19 cellular contexts compared by ENCODE assay signal in the genomic region with DNA sequence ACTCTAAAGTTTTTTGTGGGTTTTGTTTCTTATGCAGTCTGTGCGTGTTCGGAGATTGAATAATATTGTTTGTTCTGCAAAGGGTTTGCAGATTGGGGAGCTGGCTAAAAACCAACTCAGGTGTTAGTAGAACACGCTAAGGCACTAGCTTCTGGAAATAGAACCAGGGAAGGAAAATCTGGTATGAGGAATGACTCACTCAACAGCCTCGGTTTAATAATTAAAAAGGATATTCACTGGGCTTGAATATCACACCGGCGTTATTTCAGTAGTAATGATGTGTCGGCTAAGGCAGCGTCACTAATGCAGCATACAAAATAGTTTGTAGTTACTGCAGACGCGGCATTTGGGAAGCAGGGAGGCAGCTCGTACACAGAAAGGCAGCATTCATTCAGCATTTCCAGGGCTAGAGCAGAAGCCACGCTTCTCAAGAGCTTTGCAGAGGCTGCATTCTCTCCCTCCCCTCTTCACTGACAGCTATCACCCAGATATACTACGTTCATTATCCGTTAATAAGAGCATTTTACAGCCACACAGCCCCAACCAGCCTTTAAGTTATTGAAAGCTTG. TPM values are rescaled to one million over a fixed set of nuclear protein-coding genes. Genes with fewer than 3 reads are reported as not detected.
A peak's percentile ranks its signal among the peaks of the same experiment; 100 is the strongest.
DNase-seq lines count a peak whose midpoint lies in the region; ATAC-seq, FAIRE-seq and TF ChIP-seq lines count a peak whose summit lies in the region.
"Had no signal": no experiment of that assay in that cellular context is flagged by ENCODE, and none has a peak within 500 bp of the region (broad histone marks: within the 10 kb centered on the region; RNA-seq: fewer than 3 reads in every experiment).

No MANE protein-coding gene starts in this region.

- TF ChIP-seq CTCF in ascending aorta (IDR thresholded peaks at IDR 0.05) (no peak), kidney (IDR thresholded peaks at IDR 0.05; ENCODE audit: borderline replicate concordance, extremely low read depth, insufficient read depth) (no peak), uterus (IDR thresholded peaks at IDR 0.05) (no peak), osteoblast (IDR thresholded peaks at IDR 0.05; ENCODE audit: extremely low read depth, low read depth, low read length) (no peak)

- H3K27ac ChIP-seq in ascending aorta (peak overlapping the region; percentile 93 to 94), kidney (ENCODE audit: low read depth in 2 of 2, low read length in 2 of 2) (no peak overlapping the region), uterus (peak overlapping the region in 1 of 2 donors; percentile 79), osteoblast (ENCODE audit: low read depth, low read length) (no peak overlapping the region)
- H3K27ac ChIP-seq: brain microvascular endothelial cell, GM23248, sigmoid colon had no signal

- no peaks in the 10 kb centered on the region for H4K20me1 ChIP-seq in osteoblast (ENCODE audit: insufficient read depth, low read length)

- H2AFZ ChIP-seq in osteoblast (ENCODE audit: low read length) = no peak overlapping the region
- H2AFZ ChIP-seq: GM23248 had no signal

- peak overlapping the region in 1 of 2 donors; percentile 28 for H3K9ac ChIP-seq in kidney (ENCODE audit: low read length in 2 of 2)
- H3K9ac ChIP-seq: GM23248 had no signal

- TF ChIP-seq POLR2A in uterus (IDR thresholded peaks at IDR 0.05) = no peak

- no peak for ATAC-seq in GM18520 (IDR thresholded peaks at IDR 0.05; ENCODE audit: unreplicated experiment)
- ATAC-seq: gastroesophageal sphincter, natural killer cell had no signal

- no peaks in the 10 kb centered on the region for H3K79me2 ChIP-seq in osteoblast (ENCODE audit: insufficient read depth, low read length)

- peak; percentile 62 for DNase-seq in Ammon's horn (ENCODE audit: low spot score)
- DNase-seq in ascending aorta (ENCODE audit: low spot score in 2 of 2) = no peak
- no peak for DNase-seq in kidney
- peak; percentile 25 for DNase-seq in pons (ENCODE audit: low spot score)
- DNase-seq in uterus = no peak
- no peak for DNase-seq in NCI-H526 (lab: John Stamatoyannopoulos, UW)
- no peak for DNase-seq in osteoblast (ENCODE audit: insufficient read length, low spot score, missing footprints)
- DNase-seq: AML-193; brain microvascular endothelial cell; effector memory CD4-positive, alpha-beta T cell; GM23248; immature natural killer cell; MV-4-11; natural killer cell; SIG-M5; sigmoid colon; T1000 had no signal

- no peak for FAIRE-seq in kidney (lab: Jason Lieb, UNC)

- H3K9me3 ChIP-seq in ascending aorta = no peaks in the 10 kb centered on the region
- no peaks in the 10 kb centered on the region for H3K9me3 ChIP-seq in kidney (ENCODE audit: control insufficient read depth in 1 of 2, low read length in 2 of 2)
- H3K9me3 ChIP-seq in uterus = no peaks in the 10 kb centered on the region
- H3K9me3 ChIP-seq in osteoblast (ENCODE audit: low read depth, low read length) = no peaks in the 10 kb centered on the region
- H3K9me3 ChIP-seq: gastroesophageal sphincter, sigmoid colon had no signal

- no peaks in the 10 kb centered on the region for H3K27me3 ChIP-seq in ascending aorta
- no peaks in the 10 kb centered on the region for H3K27me3 ChIP-seq in uterus
- H3K27me3 ChIP-seq in osteoblast (ENCODE audit: insufficient read depth, low read length) = no peaks in the 10 kb centered on the region
- H3K27me3 ChIP-seq: brain microvascular endothelial cell had no signal

- H3K36me3 ChIP-seq in ascending aorta = no peaks in the 10 kb centered on the region
- H3K36me3 ChIP-seq in kidney (ENCODE audit: control insufficient read depth in 1 of 2, insufficient read depth in 2 of 2, low read length in 2 of 2) = no peaks in the 10 kb centered on the region
- H3K36me3 ChIP-seq in uterus = no peaks in the 10 kb centered on the region
- no peaks in the 10 kb centered on the region for H3K36me3 ChIP-seq in osteoblast (ENCODE audit: insufficient read depth, low read length)
- H3K36me3 ChIP-seq: brain microvascular endothelial cell, gastroesophageal sphincter, sigmoid colon had no signal

- H3K4me1 ChIP-seq in ascending aorta (peaks cover 9 to 33% of the 10 kb centered on the region in 2 donors), kidney (ENCODE audit: control insufficient read depth in 1 of 2, insufficient read depth in 1 of 2, low read depth in 1 of 2, low read length in 2 of 2) (peaks cover 16 to 31% of the 10 kb centered on the region in 2 donors), uterus (no peaks in the 10 kb centered on the region), osteoblast (ENCODE audit: insufficient read depth, low read length) (peaks cover 9% of the 10 kb centered on the region)

- H3K4me2 ChIP-seq in osteoblast (ENCODE audit: insufficient read depth, low read length) = no peak overlapping the region

- H3K4me3 ChIP-seq in ascending aorta = peak overlapping the region; percentile 59 to 84
- peak overlapping the region; percentile 43 to 61 for H3K4me3 ChIP-seq in kidney (ENCODE audit: low read length in 2 of 2)
- peak overlapping the region in 1 of 2 donors; percentile 2 for H3K4me3 ChIP-seq in uterus
- H3K4me3 ChIP-seq in osteoblast (ENCODE audit: insufficient read depth, low read length) = no peak overlapping the region
- H3K4me3 ChIP-seq: GM23248, sigmoid colon had no signal

- intact Hi-C loops in ascending aorta (cut with DNase I) = loop anchor here (1.0 to 10.0 kb wide), 5 partner anchors 53 to 333 kb away; no protein-coding TSS in a partner anchor
- intact Hi-C loops in kidney (cut with DNase I) = no loop called here
- intact Hi-C loops in uterus (cut with DNase I; ENCODE audit: low total_unique reads) = loop anchor here (10.0 kb wide), 3 partner anchors 143 to 473 kb away; no protein-coding TSS in a partner anchor

RNA-seq across cellular contexts. Expression of a gene that starts 1.7 kb away (rescaled TPM):
- total RNA-seq in ascending aorta (20.6 TPM), kidney (1.6 TPM), uterus (1 to 10 TPM in 2 of 4 donors, under 1 TPM in 1, not detected in 1; under 0.01 to 5.2 (median 1.2) TPM), osteoblast (0.29 and 0.36 TPM in 2 replicates)
- 2.3 TPM for polyA plus RNA-seq in kidney (ENCODE audit: insufficient read depth, low read depth, low replicate concordance)
- total RNA-seq: natural killer cell had no signal
- polyA plus RNA-seq: GM23248, immature natural killer cell had no signal

Comparison
In these comparisons a context has a peak if more than half of its experiments do, and no peak if none do; other contexts are left out.
1. DNase-seq: peak in Ammon's horn (single experiment) and pons (single experiment); none in ascending aorta (0 of 2), kidney (single experiment), uterus (0 of 2), NCI-H526 (0 of 2) and osteoblast (single experiment).
2. H3K27ac ChIP-seq: peak in ascending aorta (2 of 2); none in kidney (0 of 2) and osteoblast (single experiment).